Comparison of ENCODE assay signal across 20 cellular contexts in genomic region chr12:5904441-5904840, GRCh38. TPM values are rescaled to one million over a fixed set of nuclear protein-coding genes. Genes with fewer than 3 reads are reported as not detected.
DNase-seq lines count a peak whose midpoint lies in the region; ATAC-seq and TF ChIP-seq lines count a peak whose summit lies in the region.
"Had no signal": no experiment of that assay in that cellular context is flagged by ENCODE, and none has a peak within 500 bp of the region (broad histone marks: within the 10 kb centered on the region; RNA-seq: fewer than 3 reads in every experiment).

No MANE protein-coding gene starts in this region.

- no peaks in the 10 kb centered on the region for H3K4me1 Mint-ChIP-seq in stimulated activated naive CD8-positive, alpha-beta T cell treated with anti-CD3 and anti-CD28 coated beads, Interleukin-15, amount 100 ng/mL, for 72 hours
- H3K4me1 Mint-ChIP-seq: B cell, CD14-positive monocyte had no signal

- DNase-seq in stimulated activated naive CD8-positive, alpha-beta T cell treated with anti-CD3 and anti-CD28 coated beads, Interleukin-15, Interleukin-2, amounts not matched to agents 100 U/mL and 50 U/mL, for 24 hours, result no peak
- no peak for DNase-seq in stimulated activated naive CD8-positive, alpha-beta T cell treated with anti-CD3 and anti-CD28 coated beads, Interleukin-15, amount 100 ng/mL, for 72 hours
- DNase-seq in esophagus muscularis mucosa (ENCODE audit: extremely low spot score) (peak; percentile 84), posterior vena cava (ENCODE audit: low spot score) (peak; percentile 36), cerebellar cortex (ENCODE audit: low spot score) (no peak)
- no peak for DNase-seq in activated CD4-positive, alpha-beta T cell treated with anti-CD3 and anti-CD28 coated beads for 4 hours
- DNase-seq: NCI-H1105, NCI-H146, NCI-H2029, NCI-H2227 treated with DMSO at 0.1 percent for 48 hours, NCI-H510A, NCI-H748 treated with DMSO at 0.1 percent for 48 hours, SJCRH30 had no signal

- intact Hi-C loops in esophagus muscularis mucosa (cut with DNase I), result no loop called here
- intact Hi-C loops in posterior vena cava (cut with DNase I), result no loop called here

- H3K9me3 ChIP-seq in esophagus muscularis mucosa, result peaks cover 0 to 3% (median 0%) of the 10 kb centered on the region in 4 donors
- H3K9me3 ChIP-seq: HAP-1, SJCRH30 had no signal

- TF ChIP-seq POLR2A in esophagus muscularis mucosa (IDR thresholded peaks at IDR 0.05; ENCODE audit: low read depth), result no peak

- no peak overlapping the region for H3K27ac Mint-ChIP-seq in stimulated activated naive CD8-positive, alpha-beta T cell treated with anti-CD3 and anti-CD28 coated beads, Interleukin-15, amount 100 ng/mL, for 72 hours
- H3K27ac Mint-ChIP-seq: B cell had no signal

- no peak overlapping the region for H3K4me3 ChIP-seq in esophagus muscularis mucosa
- H3K4me3 ChIP-seq: HAP-1, SJCRH30 had no signal

- peaks cover 0 to 42% (median 0%) of the 10 kb centered on the region in 4 donors for H3K36me3 ChIP-seq in esophagus muscularis mucosa
- H3K36me3 ChIP-seq: HAP-1, SJCRH30 had no signal

- no peak for TF ChIP-seq CTCF in esophagus muscularis mucosa (IDR thresholded peaks at IDR 0.05)

- H3K27me3 Mint-ChIP-seq in stimulated activated naive CD8-positive, alpha-beta T cell treated with anti-CD3 and anti-CD28 coated beads, Interleukin-15, amount 100 ng/mL, for 72 hours, result peaks cover 32% of the 10 kb centered on the region

- peak; percentile 19 for ATAC-seq in stimulated activated naive CD8-positive, alpha-beta T cell treated with anti-CD3 and anti-CD28 coated beads, Interleukin-15, Interleukin-2, amounts not matched to agents 100 U/mL and 50 U/mL, for 24 hours
- ATAC-seq in stimulated activated naive CD8-positive, alpha-beta T cell treated with anti-CD3 and anti-CD28 coated beads, Interleukin-15, amount 100 ng/mL, for 72 hours, result no peak
- ATAC-seq in GM21576 (IDR thresholded peaks at IDR 0.05; ENCODE audit: unreplicated experiment), result no peak
- ATAC-seq: Panc1 had no signal

- TF ChIP-seq EP300 in esophagus muscularis mucosa (IDR thresholded peaks at IDR 0.05), result no peak

- no peaks in the 10 kb centered on the region for H3K9me3 Mint-ChIP-seq in stimulated activated naive CD8-positive, alpha-beta T cell treated with anti-CD3 and anti-CD28 coated beads, Interleukin-15, amount 100 ng/mL, for 72 hours

- 82% methylated on average over 4 of the region's 11 CpGs for WGBS in esophagus muscularis mucosa

- H3K4me1 ChIP-seq in esophagus muscularis mucosa, result no peaks in the 10 kb centered on the region
- H3K4me1 ChIP-seq: HAP-1, SJCRH30 had no signal

- no peak overlapping the region for H3K27ac ChIP-seq in esophagus muscularis mucosa (replicated peaks in 1 of 4)
- H3K27ac ChIP-seq: HL-60, KMS-11, SJCRH30 had no signal

- peaks cover 0 to 37% (median 1%) of the 10 kb centered on the region in 4 donors for H3K27me3 ChIP-seq in esophagus muscularis mucosa

- no peak overlapping the region for H3K4me3 Mint-ChIP-seq in stimulated activated naive CD8-positive, alpha-beta T cell treated with anti-CD3 and anti-CD28 coated beads, Interleukin-15, amount 100 ng/mL, for 72 hours
- H3K4me3 Mint-ChIP-seq: B cell, CD14-positive monocyte had no signal

RNA-seq across cellular contexts. Expression of gene ANO2, which starts 40.6 kb away (rescaled TPM):
- total RNA-seq in esophagus muscularis mucosa, result 10 to 100 TPM in 1 of 4 donors, 1 to 10 TPM in 3; 4.0 to 17.9 (median 5.1) TPM
- 10 to 100 TPM in 1 of 2 donors, 1 to 10 TPM in 1; 9.2 to 16.4 TPM for total RNA-seq in posterior vena cava
- total RNA-seq: B cell had no signal

Comparison
In these comparisons a context has a peak if more than half of its experiments do, and no peak if none do; other contexts are left out.
1. DNase-seq: peak in esophagus muscularis mucosa (single experiment) and posterior vena cava (single experiment); none in stimulated activated naive CD8-positive, alpha-beta T cell treated with anti-CD3 and anti-CD28 coated beads, Interleukin-15, Interleukin-2, amounts not matched to agents 100 U/mL and 50 U/mL, for 24 hours (single experiment), stimulated activated naive CD8-positive, alpha-beta T cell treated with anti-CD3 and anti-CD28 coated beads, Interleukin-15, amount 100 ng/mL, for 72 hours (0 of 2), cerebellar cortex (single experiment) and activated CD4-positive, alpha-beta T cell treated with anti-CD3 and anti-CD28 coated beads for 4 hours (0 of 2).